18 cellular contexts compared by ENCODE assay signal in genomic region chr13:85405316-85405897, GRCh38.
DNase-seq lines count a peak whose midpoint lies in the region; ATAC-seq, FAIRE-seq and TF ChIP-seq lines count a peak whose summit lies in the region.
"Had no signal": no experiment of that assay in that cellular context is flagged by ENCODE, and none has a peak within 500 bp of the region (broad histone marks: within the 10 kb centered on the region; RNA-seq: fewer than 3 reads in every experiment).

No MANE protein-coding gene starts in this region.

- H3K23ac ChIP-seq in trophoblast cell (ENCODE audit: low read length), result no peak overlapping the region

- in situ Hi-C loops in GM12878 (cut with MboI), result no loop called here

- H3K27ac ChIP-seq in GM12878 (ENCODE audit: control insufficient read depth, insufficient read depth) (no peak overlapping the region), trophoblast cell (ENCODE audit: low read depth, low read length) (no peak overlapping the region), gastroesophageal sphincter (no peak overlapping the region)
- H3K27ac ChIP-seq: C4-2B had no signal

- H4K91ac ChIP-seq in trophoblast cell (ENCODE audit: low read depth, low read length), result no peak overlapping the region

- TF ChIP-seq CTCF in GM12878 (IDR thresholded peaks at IDR 0.05 in 2 of 3, conservative IDR thresholded peaks at IDR 0.05 in 1 of 3; ENCODE audit: control insufficient read depth in 2 of 3, extremely low read depth in 1 of 3, insufficient read depth in 1 of 3, low read depth in 3 of 3, low read length in 3 of 3), result no peak
- no peak for TF ChIP-seq CTCF in lower leg skin (IDR thresholded peaks at IDR 0.05)
- no peak for TF ChIP-seq CTCF in gastroesophageal sphincter (IDR thresholded peaks at IDR 0.05)

- H2BK12ac ChIP-seq in trophoblast cell (ENCODE audit: low read length), result peak overlapping the region; percentile 10

- no peaks in the 10 kb centered on the region for H3K79me2 ChIP-seq in GM12878 (ENCODE audit: control insufficient read depth, insufficient read depth, low read length)
- no peaks in the 10 kb centered on the region for H3K79me2 ChIP-seq in trophoblast cell (ENCODE audit: control insufficient read depth, insufficient read depth, low read length, poor library complexity)

- no peaks in the 10 kb centered on the region for H4K20me1 ChIP-seq in GM12878 (ENCODE audit: control insufficient read depth, insufficient read depth)

- H3K4me3 ChIP-seq in GM12878 (no peak overlapping the region), trophoblast cell (ENCODE audit: low read depth, low read length) (no peak overlapping the region), lower leg skin (ENCODE audit: low read depth, poor library complexity, severe bottlenecking) (no peak overlapping the region), gastroesophageal sphincter (no peak overlapping the region)

- H3K9ac ChIP-seq in GM12878 (ENCODE audit: control insufficient read depth, insufficient read depth, low read length), result no peak overlapping the region
- no peak overlapping the region for H3K9ac ChIP-seq in trophoblast cell (ENCODE audit: low read length)

- intact Hi-C loops in GM12878 (cut with micrococcal nuclease; ENCODE audit: unreplicated experiment), result no loop called here
- intact Hi-C loops in lower leg skin (cut with DNase I; ENCODE audit: low total_unique reads), result no loop called here

- 41% methylated on average over 13 of the region's 13 CpGs for WGBS in GM12878 (ENCODE audit: insufficient coverage, insufficient replicate concordance, low lambda C conversion rate, missing lambda C conversion rate)
- no CpG with 5 or more reads among the region's 13 CpGs for WGBS in trophoblast cell (ENCODE audit: extremely low coverage, insufficient coverage, insufficient read length)
- WGBS in lower leg skin, 2 donors, result 94 to 96% methylated on average over 13 of the region's 13 CpGs
- 96 to 100% methylated on average over 1 to 8 of the region's 13 CpGs for WGBS in gastroesophageal sphincter (ENCODE audit: low coverage in 1 of 2), 2 donors

- SMC1A ChIA-PET in GM12878 (lab: Charles Lee; ENCODE audit: uncharacterized antibody, unreplicated experiment), result no interaction called here

- H3K4ac ChIP-seq in trophoblast cell (ENCODE audit: low read depth, low read length), result no peak overlapping the region

- FAIRE-seq in GM12878 (lab: Jason Lieb, UNC), result no peak

- H3K79me1 ChIP-seq in trophoblast cell (ENCODE audit: low read length), result peaks cover 3% of the 10 kb centered on the region

- H3K4me1 ChIP-seq in GM12878 (ENCODE audit: control insufficient read depth, insufficient read depth, low read length) (no peaks in the 10 kb centered on the region), trophoblast cell (ENCODE audit: control insufficient read depth in 1 of 2, insufficient read depth in 2 of 2, low read length in 2 of 2) (peaks cover 0 to 4% of the 10 kb centered on the region in 2 experiments), gastroesophageal sphincter (no peaks in the 10 kb centered on the region)

- no peak overlapping the region for H3K14ac ChIP-seq in trophoblast cell (ENCODE audit: low read length)

- H2AFZ ChIP-seq in GM12878 (ENCODE audit: control insufficient read depth, low read depth, low read length) (no peak overlapping the region), trophoblast cell (ENCODE audit: insufficient read depth, low read length, poor library complexity) (no peak overlapping the region)

- no peak overlapping the region for H4K8ac ChIP-seq in trophoblast cell (ENCODE audit: low read depth, low read length)

- H3K18ac ChIP-seq in trophoblast cell (ENCODE audit: low read length), result no peak overlapping the region

- ATAC-seq in GM12878, result peak; percentile 21; the same call in 1 of the 3 replicates
- no peak for ATAC-seq in gastroesophageal sphincter
- ATAC-seq: PC-3 had no signal

- H2BK120ac ChIP-seq in trophoblast cell (ENCODE audit: insufficient read depth, low read length, poor library complexity), result no peak overlapping the region

- no peak for TF ChIP-seq EP300 in GM12878 (IDR thresholded peaks at IDR 0.05; ENCODE audit: borderline replicate concordance in 1 of 2, control insufficient read depth in 1 of 2, low read depth in 2 of 2, low read length in 2 of 2)
- TF ChIP-seq EP300 in gastroesophageal sphincter (IDR thresholded peaks at IDR 0.05), result no peak

- H3K4me2 ChIP-seq in GM12878 (ENCODE audit: control insufficient read depth, insufficient read depth) (no peak overlapping the region), trophoblast cell (ENCODE audit: low read length) (no peak overlapping the region)

- no peaks in the 10 kb centered on the region for H3K36me3 ChIP-seq in GM12878 (ENCODE audit: control insufficient read depth in 2 of 2, insufficient read depth in 2 of 2, low read length in 1 of 2)
- no peaks in the 10 kb centered on the region for H3K36me3 ChIP-seq in trophoblast cell (ENCODE audit: control insufficient read depth in 1 of 2, insufficient read depth in 2 of 2, low read length in 2 of 2)
- no peaks in the 10 kb centered on the region for H3K36me3 ChIP-seq in gastroesophageal sphincter

- no peak for TF ChIP-seq RAD21 in GM12878 (IDR thresholded peaks at IDR 0.05; ENCODE audit: insufficient read depth, low read depth, low read length)

- no peak overlapping the region for H4K12ac ChIP-seq in trophoblast cell (ENCODE audit: low read depth, low read length)

- H3K9me3 ChIP-seq in GM12878 (replicated peaks; ENCODE audit: control insufficient read depth, insufficient read depth, low read length) (no peaks in the 10 kb centered on the region), trophoblast cell (ENCODE audit: insufficient read depth, low read depth, low read length) (peaks cover 2% of the 10 kb centered on the region), gastroesophageal sphincter (no peaks in the 10 kb centered on the region)

- DNase-seq in GM12878 (ENCODE audit: low read depth, low spot score) (no peak), hypothalamus (lab: John Stamatoyannopoulos, UW) (peak in 30 of 51 donors; percentile 3 to 77 (median 22)), trophoblast cell (no peak), lower leg skin (ENCODE audit: low spot score in 2 of 2) (no peak), NCI-H2107 (lab: John Stamatoyannopoulos, UW) (no peak), dermis blood vessel endothelial cell (no peak)
- DNase-seq: ACHN, DND-41, HCEC 1CT, NCI-H1417 treated with DMSO at 0.1 percent for 48 hours, NCI-H1930, NCI-H345, NCI-H524 treated with DMSO at 0.1 percent for 48 hours, PC-3, RPMI8226, SHP77 treated with DMSO at 0.1 percent for 48 hours had no signal

- RAD21 ChIA-PET in GM12878 (lab: Charles Lee; ENCODE audit: unreplicated experiment), result no interaction called here

- H3K27me3 ChIP-seq in GM12878 (replicated peaks in 1 of 2; ENCODE audit: control insufficient read depth in 2 of 2, insufficient read depth in 2 of 2, low read length in 1 of 2) (no peaks in the 10 kb centered on the region), trophoblast cell (ENCODE audit: insufficient read depth, low read length) (no peaks in the 10 kb centered on the region), gastroesophageal sphincter (no peaks in the 10 kb centered on the region)

- H2AK5ac ChIP-seq in trophoblast cell (ENCODE audit: low read length), result peak overlapping the region; percentile 74

- TF ChIP-seq POLR2A in GM12878 (IDR thresholded peaks at IDR 0.05; ENCODE audit: low read depth, low read length), result no peak
- TF ChIP-seq POLR2A in lower leg skin (IDR thresholded peaks at IDR 0.05), result no peak
- TF ChIP-seq POLR2A in gastroesophageal sphincter (IDR thresholded peaks at IDR 0.05), result no peak

- no TSS peak for BruUV-seq in GM12878 (replicated peaks; lab: Mats Ljungman, UMichigan)

- CTCF ChIA-PET in GM12878 (lab: Yijun Ruan, JAX), result interaction anchor here (0.9 kb wide), 1 partner anchor 172 kb away, joined by 3 read pairs; no protein-coding TSS in a partner anchor

- POLR2A ChIA-PET in GM12878 (lab: Charles Lee), result no interaction called here

- H2BK5ac ChIP-seq in trophoblast cell (ENCODE audit: low read depth, low read length, poor library complexity), result no peak overlapping the region

TF ChIP-seq in GM12878, 131 proteins besides CTCF, POLR2A, EP300 and RAD21 (continues in another document):
- TF ChIP-seq E2F4 (IDR thresholded peaks at IDR 0.05; ENCODE audit: low read depth, low read length) (no peak), SMC3 (IDR thresholded peaks at IDR 0.05; ENCODE audit: borderline replicate concordance, low read length) (no peak), MXI1 (IDR thresholded peaks at IDR 0.05; ENCODE audit: low read depth, low read length) (no peak), BMI1 (IDR thresholded peaks at IDR 0.05; ENCODE audit: borderline replicate concordance) (no peak), TAF1 (IDR thresholded peaks at IDR 0.05; ENCODE audit: borderline replicate concordance, low read depth, low read length) (no peak), GABPA (IDR thresholded peaks at IDR 0.05; ENCODE audit: low read depth) (no peak), SMAD5 (IDR thresholded peaks at IDR 0.05; ENCODE audit: low read depth) (no peak), RAD51 (IDR thresholded peaks at IDR 0.05) (no peak), NR2C2 (IDR thresholded peaks at IDR 0.05; ENCODE audit: borderline replicate concordance, control insufficient read depth, insufficient read length, low read depth) (no peak), CREB1 (IDR thresholded peaks at IDR 0.05; ENCODE audit: low read depth) (no peak), TCF3 (IDR thresholded peaks at IDR 0.05; ENCODE audit: borderline replicate concordance, insufficient read depth, low read depth, low read length) (no peak), RBBP5 (conservative IDR thresholded peaks at IDR 0.05) (no peak)
- TF ChIP-seq, protein P1, sequence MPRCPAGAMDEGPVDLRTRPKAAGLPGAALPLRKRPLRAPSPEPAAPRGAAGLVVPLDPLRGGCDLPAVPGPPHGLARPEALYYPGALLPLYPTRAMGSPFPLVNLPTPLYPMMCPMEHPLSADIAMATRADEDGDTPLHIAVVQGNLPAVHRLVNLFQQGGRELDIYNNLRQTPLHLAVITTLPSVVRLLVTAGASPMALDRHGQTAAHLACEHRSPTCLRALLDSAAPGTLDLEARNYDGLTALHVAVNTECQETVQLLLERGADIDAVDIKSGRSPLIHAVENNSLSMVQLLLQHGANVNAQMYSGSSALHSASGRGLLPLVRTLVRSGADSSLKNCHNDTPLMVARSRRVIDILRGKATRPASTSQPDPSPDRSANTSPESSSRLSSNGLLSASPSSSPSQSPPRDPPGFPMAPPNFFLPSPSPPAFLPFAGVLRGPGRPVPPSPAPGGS (IDR thresholded peaks at IDR 0.05; ENCODE audit: borderline replicate concordance, insufficient read depth, low read depth, low read length, poor library complexity, severe bottlenecking), result no peak

Comparison
In these comparisons a context has a peak if more than half of its experiments do, and no peak if none do; other contexts are left out.
1. DNase-seq: peak in hypothalamus (30 of 51); none in GM12878 (single experiment), trophoblast cell (0 of 2), lower leg skin (0 of 2), NCI-H2107 (single experiment) and dermis blood vessel endothelial cell (single experiment).